ENCODE assay signal across 8 cellular contexts in genomic region chr4:89226665-89227572, GRCh38.
DNase-seq lines count a peak whose midpoint lies in the region; ATAC-seq and TF ChIP-seq lines count a peak whose summit lies in the region.

No MANE protein-coding gene starts in this region.

- H3K4me1 Mint-ChIP-seq in activated CD4-positive, alpha-beta T cell treated with anti-CD3 and anti-CD28 coated beads for 36 hours, result peaks cover 15% of the 10 kb centered on the region
- peaks cover 7% of the 10 kb centered on the region for H3K4me1 Mint-ChIP-seq in chondrocyte (ENCODE audit: low read depth)

- TF ChIP-seq CTCF in chondrocyte (IDR thresholded peaks at IDR 0.05), result peak; percentile 90

- no peak overlapping the region for H3K4me3 Mint-ChIP-seq in activated CD4-positive, alpha-beta T cell treated with anti-CD3 and anti-CD28 coated beads for 36 hours
- no peak overlapping the region for H3K4me3 Mint-ChIP-seq in chondrocyte (ENCODE audit: unreplicated experiment)

- H3K27me3 Mint-ChIP-seq in activated CD4-positive, alpha-beta T cell treated with anti-CD3 and anti-CD28 coated beads for 36 hours, result no peaks in the 10 kb centered on the region
- no peaks in the 10 kb centered on the region for H3K27me3 Mint-ChIP-seq in chondrocyte (ENCODE audit: low read depth)

- POLR2A ChIA-PET in activated CD4-positive, alpha-beta T cell treated with anti-CD3 and anti-CD28 coated beads for 36 hours (lab: Charles Lee), result no interaction called here

- no peak overlapping the region for H3K27ac Mint-ChIP-seq in activated CD4-positive, alpha-beta T cell treated with anti-CD3 and anti-CD28 coated beads for 36 hours
- H3K27ac Mint-ChIP-seq in chondrocyte (ENCODE audit: unreplicated experiment), result no peak overlapping the region

- H3K36me3 Mint-ChIP-seq in activated CD4-positive, alpha-beta T cell treated with anti-CD3 and anti-CD28 coated beads for 36 hours (ENCODE audit: low read depth), result no peaks in the 10 kb centered on the region
- no peaks in the 10 kb centered on the region for H3K36me3 Mint-ChIP-seq in chondrocyte (ENCODE audit: low read depth)

- ATAC-seq in GM18870 (IDR thresholded peaks at IDR 0.05; ENCODE audit: unreplicated experiment) (peak; percentile 88), HG03139 (IDR thresholded peaks at IDR 0.05; ENCODE audit: unreplicated experiment) (peak; percentile 92), left colon (peak; percentile 96)
- ATAC-seq in activated CD4-positive, alpha-beta T cell treated with anti-CD3 and anti-CD28 coated beads for 36 hours, result peak; percentile 85

- no peaks in the 10 kb centered on the region for H3K9me3 Mint-ChIP-seq in activated CD4-positive, alpha-beta T cell treated with anti-CD3 and anti-CD28 coated beads for 36 hours (ENCODE audit: low read depth)
- no peaks in the 10 kb centered on the region for H3K9me3 Mint-ChIP-seq in chondrocyte (ENCODE audit: low read depth)

- CTCF ChIA-PET in activated CD4-positive, alpha-beta T cell treated with anti-CD3 and anti-CD28 coated beads for 36 hours (lab: Charles Lee), result interaction anchor here (0.5 to 4.8 kb wide), 42 partner anchors 9 to 1632 kb away, joined by 3 to 73 read pairs (median 5); partner anchors contain the start of gene GPRIN3

- intact Hi-C loops in activated CD4-positive, alpha-beta T cell treated with anti-CD3 and anti-CD28 coated beads for 36 hours (cut with DNase I, micrococcal nuclease), result loop anchor here (1.0 to 5.0 kb wide), 6 partner anchors 65 to 676 kb away; no protein-coding TSS in a partner anchor
- intact Hi-C loops in left colon (cut with DNase I, micrococcal nuclease), result loop anchor here (5.0 to 10.0 kb wide), 3 partner anchors 205 to 675 kb away; no protein-coding TSS in a partner anchor

- DNase-seq in AG08396 (ENCODE audit: low spot score), result peak; percentile 69
- peak; percentile 78 for DNase-seq in NCI-H345 (lab: John Stamatoyannopoulos, UW)
- DNase-seq in activated CD4-positive, alpha-beta T cell treated with anti-CD3 and anti-CD28 coated beads for 36 hours, result peak; percentile 85
- DNase-seq in chondrocyte (ENCODE audit: low spot score), result no peak
- DNase-seq in left colon, result peak; percentile 86 to 90
- DNase-seq in stimulated activated CD4-positive, alpha-beta T cell treated with anti-CD3 and anti-CD28 coated beads, Interleukin-2, amount 100 ng/mL, for 48 hours, result peak; percentile 66 to 74
